ENCODE assay signal across 9 cellular contexts in genomic region chr15:57591237-57591821, GRCh38. TPM values are rescaled to one million over a fixed set of nuclear protein-coding genes. Genes with fewer than 3 reads are reported as not detected.
DNase-seq lines count a peak whose midpoint lies in the region; ATAC-seq and TF ChIP-seq lines count a peak whose summit lies in the region.
"Had no signal": no experiment of that assay in that cellular context is flagged by ENCODE, and none has a peak within 500 bp of the region (broad histone marks: within the 10 kb centered on the region; RNA-seq: fewer than 3 reads in every experiment).

No MANE protein-coding gene starts in this region.

- no peaks in the 10 kb centered on the region for H4K20me1 ChIP-seq in SK-N-SH (ENCODE audit: insufficient read depth)
- H4K20me1 ChIP-seq: BLaER1 had no signal

- H3K9me2 ChIP-seq in SK-N-SH: no peaks in the 10 kb centered on the region

- TF ChIP-seq EP300 in SK-N-SH (IDR thresholded peaks at IDR 0.05; ENCODE audit: borderline replicate concordance in 1 of 2, low read depth in 1 of 2, low read length in 1 of 2): no peak

- H3K9ac ChIP-seq in SK-N-SH (no peak overlapping the region), stomach smooth muscle (ENCODE audit: low read length in 2 of 2) (peak overlapping the region in 1 of 2 donors; percentile 64)
- H3K9ac ChIP-seq: BLaER1 had no signal

- H3K4me2 ChIP-seq in SK-N-SH: peak overlapping the region; percentile 71; the same call in 1 of the 2 replicates
- H3K4me2 ChIP-seq: BLaER1 had no signal

- no peak for DNase-seq in SK-N-SH
- no peak for DNase-seq in ascending aorta (ENCODE audit: low spot score in 2 of 2)
- DNase-seq in left kidney (ENCODE audit: low read depth, low spot score): peak; percentile 18
- DNase-seq in NCI-H748 treated with DMSO at 0.1 percent for 48 hours (lab: John Stamatoyannopoulos, UW): no peak
- no peak for DNase-seq in NOMO-1 treated with dmso at 0.1 percent for 144 hours (lab: John Stamatoyannopoulos, UW; ENCODE audit: unreplicated experiment)

- no peak overlapping the region for H2AFZ ChIP-seq in SK-N-SH (ENCODE audit: low read depth)

- POLR2A ChIA-PET in SK-N-SH (lab: Yijun Ruan, JAX): no interaction called here

- H3K27ac ChIP-seq in SK-N-SH (ENCODE audit: low read depth in 2 of 2, low read length in 1 of 2) (no peak overlapping the region), ascending aorta (no peak overlapping the region), stomach smooth muscle (ENCODE audit: low read length) (peak overlapping the region; percentile 41)
- H3K27ac ChIP-seq: BLaER1 had no signal

- H3K36me3 ChIP-seq in SK-N-SH (replicated peaks in 1 of 2; ENCODE audit: control insufficient read depth in 1 of 2, insufficient read depth in 2 of 2, low read length in 1 of 2) (no peaks in the 10 kb centered on the region), ascending aorta (no peaks in the 10 kb centered on the region), stomach smooth muscle (ENCODE audit: control insufficient read depth in 2 of 2, insufficient read depth in 2 of 2, low read length in 2 of 2) (no peaks in the 10 kb centered on the region)
- H3K36me3 ChIP-seq: BLaER1 had no signal

- H3F3A ChIP-seq in SK-N-SH (replicated peaks; ENCODE audit: insufficient read depth): no peaks in the 10 kb centered on the region

- TF ChIP-seq RAD21 in SK-N-SH (IDR thresholded peaks at IDR 0.05; ENCODE audit: low read length): no peak

- TF ChIP-seq CTCF in SK-N-SH (IDR thresholded peaks at IDR 0.05) (no peak), ascending aorta (IDR thresholded peaks at IDR 0.05) (no peak)

- ATAC-seq in SK-N-SH treated with all-trans-retinoic acid at 6 μM for 48 hours (no peak), GM21825 (IDR thresholded peaks at IDR 0.05; ENCODE audit: unreplicated experiment) (no peak)

- H3K9me3 ChIP-seq in SK-N-SH (no peaks in the 10 kb centered on the region), ascending aorta (no peaks in the 10 kb centered on the region), stomach smooth muscle (ENCODE audit: control insufficient read depth in 2 of 2, low read length in 2 of 2) (no peaks in the 10 kb centered on the region)

- WGBS in SK-N-SH (ENCODE audit: low lambda C conversion rate): 52% methylated on average over 10 of the region's 18 CpGs

- H3K4me1 ChIP-seq in SK-N-SH (ENCODE audit: control insufficient read depth in 1 of 2, insufficient read depth in 2 of 2, low read depth in 1 of 2, low read length in 1 of 2) (peaks cover 0 to 14% of the 10 kb centered on the region in 2 experiments; a peak in 2 of 4 replicates), ascending aorta (peaks cover 0 to 7% of the 10 kb centered on the region in 2 donors), stomach smooth muscle (ENCODE audit: control insufficient read depth, insufficient read depth, low read length) (peaks cover 37% of the 10 kb centered on the region)

- CTCF ChIA-PET in SK-N-SH (lab: Yijun Ruan, JAX): interaction anchor here (1.1 to 2.6 kb wide), 3 partner anchors 21 to 591 kb away, joined by 3 to 8 read pairs (median 5); no protein-coding TSS in a partner anchor

- H3K79me2 ChIP-seq in SK-N-SH (ENCODE audit: insufficient read depth): no peaks in the 10 kb centered on the region

- intact Hi-C loops in ascending aorta (cut with DNase I): no loop called here

- H3K4me3 ChIP-seq in SK-N-SH (ENCODE audit: low read depth in 2 of 2, low read length in 1 of 2) (peak overlapping the region in 1 of 2 experiments; percentile 52; a peak in 2 of 4 replicates), ascending aorta (peak overlapping the region; percentile 62 to 67), stomach smooth muscle (ENCODE audit: low read length in 2 of 2) (peak overlapping the region; percentile 80 to 82)
- H3K4me3 ChIP-seq: BLaER1 had no signal

- H3K27me3 ChIP-seq in SK-N-SH (ENCODE audit: insufficient read depth): peaks cover 17% of the 10 kb centered on the region; the same call in 1 of the 2 replicates
- H3K27me3 ChIP-seq in ascending aorta: no peaks in the 10 kb centered on the region
- no peaks in the 10 kb centered on the region for H3K27me3 ChIP-seq in stomach smooth muscle (ENCODE audit: control insufficient read depth in 1 of 2, insufficient read depth in 2 of 2, low read length in 2 of 2)

TF ChIP-seq in SK-N-SH, 30 proteins besides CTCF, POLR2A, EP300 and RAD21:
- TF ChIP-seq POLR2AphosphoS5 (IDR thresholded peaks at IDR 0.05; ENCODE audit: low read depth, low read length) (no peak), ELF1 (IDR thresholded peaks at IDR 0.05) (no peak), PBX3 (IDR thresholded peaks at IDR 0.05) (no peak), USF1 (IDR thresholded peaks at IDR 0.05; ENCODE audit: borderline replicate concordance, low read depth) (no peak), NRF1 (IDR thresholded peaks at IDR 0.05; ENCODE audit: low read depth, low read length) (no peak), FOSL2 (IDR thresholded peaks at IDR 0.05; ENCODE audit: borderline replicate concordance, low read depth) (no peak), FOXM1 (IDR thresholded peaks at IDR 0.05; ENCODE audit: low read depth) (no peak), RFX5 (IDR thresholded peaks at IDR 0.05; ENCODE audit: low read length) (no peak)

TF ChIP-seq in SK-N-SH treated with all-trans-retinoic acid at 6 μM for 48 hours, 23 proteins besides CTCF, POLR2A, EP300 and RAD21:
- TF ChIP-seq GLIS3 (CRISPR knock-in tag; IDR thresholded peaks at IDR 0.05): no peak
- no peak for TF ChIP-seq ISL1 (CRISPR knock-in tag; IDR thresholded peaks at IDR 0.05)
- TF ChIP-seq BACH2 (CRISPR knock-in tag; IDR thresholded peaks at IDR 0.05; ENCODE audit: borderline replicate concordance): no peak
- TF ChIP-seq SNAI2 (CRISPR knock-in tag; IDR thresholded peaks at IDR 0.05): no peak
- TF ChIP-seq ESRRG (CRISPR knock-in tag; IDR thresholded peaks at IDR 0.05): no peak
- TF ChIP-seq ZNF565 (CRISPR knock-in tag; conservative IDR thresholded peaks at IDR 0.05; ENCODE audit: low read depth): no peak
- TF ChIP-seq ARNTL (CRISPR knock-in tag; IDR thresholded peaks at IDR 0.05; ENCODE audit: borderline replicate concordance, low read depth): no peak
- TF ChIP-seq ZNF8 (CRISPR knock-in tag; IDR thresholded peaks at IDR 0.05): no peak
- no peak for TF ChIP-seq ZC3H10 (CRISPR knock-in tag; IDR thresholded peaks at IDR 0.05)
- TF ChIP-seq TOX (CRISPR knock-in tag; IDR thresholded peaks at IDR 0.05; ENCODE audit: borderline replicate concordance): no peak
- TF ChIP-seq PPARA (CRISPR knock-in tag; IDR thresholded peaks at IDR 0.05; ENCODE audit: borderline replicate concordance): no peak
- no peak for TF ChIP-seq TSHZ2 (CRISPR knock-in tag; IDR thresholded peaks at IDR 0.05)
- TF ChIP-seq POU6F1 (CRISPR knock-in tag; IDR thresholded peaks at IDR 0.05; ENCODE audit: borderline replicate concordance, low read depth): no peak
- no peak for TF ChIP-seq TCF4 (CRISPR knock-in tag; IDR thresholded peaks at IDR 0.05; ENCODE audit: borderline replicate concordance)

RNA-seq across cellular contexts. Expression of gene MYZAP, which starts 0.4 kb away (rescaled TPM):
- 0.07 TPM in 1 of 2 replicates, not detected in the other for polyA plus RNA-seq in SK-N-SH (2012; rRNA removed)
- 0.05 and 0.13 TPM in 2 replicates for polyA plus RNA-seq in SK-N-SH (2012; cell fraction: cytosol; rRNA removed)
- polyA plus RNA-seq in SK-N-SH (2012; cell fraction: nucleus; rRNA removed): not detected in 2 replicates
- total RNA-seq in ascending aorta: 7.6 TPM
